Comparison of ENCODE assay signal across 1 cellular context in the genomic region with DNA sequence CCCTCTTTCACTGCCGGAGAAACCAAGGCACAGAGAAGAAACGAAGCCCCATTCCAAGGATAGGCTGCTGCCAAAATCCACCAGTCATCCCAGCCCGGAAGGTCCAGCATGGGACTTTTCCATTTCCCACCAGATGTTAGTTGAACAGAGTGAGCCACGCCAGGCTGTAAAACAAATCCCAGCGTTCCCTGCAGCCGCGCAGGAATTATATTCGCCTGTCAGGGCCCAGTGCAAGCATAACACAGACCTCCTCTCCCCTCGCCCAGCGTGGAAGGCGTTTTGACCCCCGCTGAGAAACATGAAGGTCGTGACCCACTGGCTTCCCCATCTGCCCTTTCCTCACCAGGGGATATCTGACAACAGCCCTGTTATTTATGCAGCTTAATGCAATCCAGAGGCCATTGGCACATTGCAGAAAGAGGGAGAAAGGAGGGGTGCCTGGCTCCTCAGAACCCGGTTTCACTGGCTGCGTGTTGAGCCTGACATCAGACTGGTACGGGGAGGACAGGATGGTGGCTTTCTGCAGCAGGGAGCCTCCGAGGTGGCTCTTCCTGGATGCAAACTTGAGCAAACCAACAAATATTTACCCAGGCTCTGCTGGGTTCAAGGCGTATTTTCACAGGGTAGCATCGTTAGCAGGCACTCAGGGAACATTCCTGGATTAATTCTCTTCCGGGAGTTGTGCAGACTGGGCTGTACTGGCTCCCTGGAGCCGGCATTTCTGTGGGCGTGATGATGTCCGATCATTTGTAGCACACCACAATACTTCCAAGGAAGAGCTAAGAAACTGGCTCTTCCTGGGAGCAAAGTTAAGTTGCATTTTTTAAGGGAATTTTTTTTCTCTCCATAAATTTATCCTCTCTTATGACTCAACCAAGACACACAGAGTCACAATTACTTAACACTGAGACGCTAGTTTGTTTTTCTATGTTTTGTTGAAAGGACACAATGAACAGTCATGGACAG.
TF ChIP-seq lines count a peak whose summit lies in the region.

No MANE protein-coding gene starts in this region.

TF ChIP-seq in A549, 52 proteins besides CTCF, POLR2A, EP300 and RAD21 (continued from another document):
- TF ChIP-seq HES2 (IDR thresholded peaks at IDR 0.05) = no peak
